1 cellular context compared by ENCODE assay signal in the genomic region with DNA sequence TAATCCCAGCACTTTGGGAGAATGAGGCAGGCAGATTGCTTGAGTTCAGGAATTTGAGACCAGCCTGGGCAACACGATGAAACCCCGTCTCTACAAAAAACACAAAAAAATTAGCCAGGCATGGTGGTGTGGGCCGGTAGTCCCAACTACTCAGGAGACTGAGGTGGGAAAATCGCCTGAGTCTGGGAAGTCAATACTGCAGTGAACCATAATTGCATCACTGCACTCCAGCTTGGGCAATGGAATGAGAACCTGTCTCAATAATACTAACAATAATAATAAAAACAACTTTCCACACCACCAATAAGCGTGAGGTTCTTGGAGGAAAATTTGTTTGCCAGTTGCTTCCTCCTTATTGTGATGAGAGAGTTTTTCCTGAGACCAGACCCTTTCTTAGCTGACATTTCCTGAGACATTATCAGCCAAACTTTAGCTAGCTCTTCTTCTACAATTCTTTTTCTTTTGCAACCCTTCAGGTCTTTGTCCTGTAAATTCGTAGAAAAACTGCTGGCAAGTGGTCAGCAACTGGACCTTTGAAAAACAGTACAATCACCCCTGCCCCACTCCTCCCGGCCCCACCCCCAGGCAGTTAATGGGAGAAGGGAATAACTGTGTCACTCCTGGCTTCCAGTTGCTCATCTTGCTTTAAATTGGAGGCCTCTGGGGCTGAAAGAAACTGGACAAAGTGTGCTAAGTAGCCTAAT.
A peak's percentile ranks its signal among the peaks of the same experiment; 100 is the strongest.
TF ChIP-seq lines count a peak whose summit lies in the region.

No MANE protein-coding gene starts in this region.

TF ChIP-seq in K562, 482 proteins besides CTCF, POLR2A, EP300 and RAD21:
- TF ChIP-seq, protein P1, sequence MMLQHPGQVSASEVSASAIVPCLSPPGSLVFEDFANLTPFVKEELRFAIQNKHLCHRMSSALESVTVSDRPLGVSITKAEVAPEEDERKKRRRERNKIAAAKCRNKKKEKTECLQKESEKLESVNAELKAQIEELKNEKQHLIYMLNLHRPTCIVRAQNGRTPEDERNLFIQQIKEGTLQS (IDR thresholded peaks at IDR 0.05), result peak; percentile 39; the same call in 1 of the 2 replicates
- TF ChIP-seq, protein P1 (CRISPR knock-in tag; conservative IDR thresholded peaks at IDR 0.05), result no peak
- TF ChIP-seq ZNF12 (CRISPR knock-in tag; IDR thresholded peaks at IDR 0.05) (no peak), TCFL5 (CRISPR knock-in tag; conservative IDR thresholded peaks at IDR 0.05) (no peak), IRF2 (CRISPR knock-in tag; IDR thresholded peaks at IDR 0.05) (no peak), CEBPG (CRISPR knock-in tag; IDR thresholded peaks at IDR 0.05) (no peak), CEBPG (tag; conservative IDR thresholded peaks at IDR 0.05 in 1 of 2, IDR thresholded peaks at IDR 0.05 in 1 of 2) (peak; percentile 29; a peak in 1 of 4 replicates), CBX5 (IDR thresholded peaks at IDR 0.05; ENCODE audit: borderline replicate concordance, low read depth) (no peak)
- TF ChIP-seq, protein P2, sequence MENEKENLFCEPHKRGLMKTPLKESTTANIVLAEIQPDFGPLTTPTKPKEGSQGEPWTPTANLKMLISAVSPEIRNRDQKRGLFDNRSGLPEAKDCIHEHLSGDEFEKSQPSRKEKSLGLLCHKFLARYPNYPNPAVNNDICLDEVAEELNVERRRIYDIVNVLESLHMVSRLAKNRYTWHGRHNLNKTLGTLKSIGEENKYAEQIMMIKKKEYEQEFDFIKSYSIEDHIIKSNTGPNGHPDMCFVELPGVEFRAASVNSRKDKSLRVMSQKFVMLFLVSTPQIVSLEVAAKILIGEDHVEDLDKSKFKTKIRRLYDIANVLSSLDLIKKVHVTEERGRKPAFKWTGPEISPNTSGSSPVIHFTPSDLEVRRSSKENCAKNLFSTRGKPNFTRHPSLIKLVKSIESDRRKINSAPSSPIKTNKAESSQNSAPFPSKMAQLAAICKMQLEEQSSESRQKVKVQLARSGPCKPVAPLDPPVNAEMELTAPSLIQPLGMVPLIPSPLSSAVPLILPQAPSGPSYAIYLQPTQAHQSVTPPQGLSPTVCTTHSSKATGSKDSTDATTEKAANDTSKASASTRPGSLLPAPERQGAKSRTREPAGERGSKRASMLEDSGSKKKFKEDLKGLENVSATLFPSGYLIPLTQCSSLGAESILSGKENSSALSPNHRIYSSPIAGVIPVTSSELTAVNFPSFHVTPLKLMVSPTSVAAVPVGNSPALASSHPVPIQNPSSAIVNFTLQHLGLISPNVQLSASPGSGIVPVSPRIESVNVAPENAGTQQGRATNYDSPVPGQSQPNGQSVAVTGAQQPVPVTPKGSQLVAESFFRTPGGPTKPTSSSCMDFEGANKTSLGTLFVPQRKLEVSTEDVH (IDR thresholded peaks at IDR 0.05; ENCODE audit: low read depth, partially characterized antibody), result no peak
- TF ChIP-seq, protein P3, sequence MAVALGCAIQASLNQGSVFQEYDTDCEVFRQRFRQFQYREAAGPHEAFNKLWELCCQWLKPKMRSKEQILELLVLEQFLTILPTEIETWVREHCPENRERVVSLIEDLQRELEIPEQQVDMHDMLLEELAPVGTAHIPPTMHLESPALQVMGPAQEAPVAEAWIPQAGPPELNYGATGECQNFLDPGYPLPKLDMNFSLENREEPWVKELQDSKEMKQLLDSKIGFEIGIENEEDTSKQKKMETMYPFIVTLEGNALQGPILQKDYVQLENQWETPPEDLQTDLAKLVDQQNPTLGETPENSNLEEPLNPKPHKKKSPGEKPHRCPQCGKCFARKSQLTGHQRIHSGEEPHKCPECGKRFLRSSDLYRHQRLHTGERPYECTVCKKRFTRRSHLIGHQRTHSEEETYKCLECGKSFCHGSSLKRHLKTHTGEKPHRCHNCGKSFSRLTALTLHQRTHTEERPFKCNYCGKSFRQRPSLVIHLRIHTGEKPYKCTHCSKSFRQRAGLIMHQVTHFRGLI (CRISPR knock-in tag; IDR thresholded peaks at IDR 0.05), result no peak
- TF ChIP-seq, protein P4, sequence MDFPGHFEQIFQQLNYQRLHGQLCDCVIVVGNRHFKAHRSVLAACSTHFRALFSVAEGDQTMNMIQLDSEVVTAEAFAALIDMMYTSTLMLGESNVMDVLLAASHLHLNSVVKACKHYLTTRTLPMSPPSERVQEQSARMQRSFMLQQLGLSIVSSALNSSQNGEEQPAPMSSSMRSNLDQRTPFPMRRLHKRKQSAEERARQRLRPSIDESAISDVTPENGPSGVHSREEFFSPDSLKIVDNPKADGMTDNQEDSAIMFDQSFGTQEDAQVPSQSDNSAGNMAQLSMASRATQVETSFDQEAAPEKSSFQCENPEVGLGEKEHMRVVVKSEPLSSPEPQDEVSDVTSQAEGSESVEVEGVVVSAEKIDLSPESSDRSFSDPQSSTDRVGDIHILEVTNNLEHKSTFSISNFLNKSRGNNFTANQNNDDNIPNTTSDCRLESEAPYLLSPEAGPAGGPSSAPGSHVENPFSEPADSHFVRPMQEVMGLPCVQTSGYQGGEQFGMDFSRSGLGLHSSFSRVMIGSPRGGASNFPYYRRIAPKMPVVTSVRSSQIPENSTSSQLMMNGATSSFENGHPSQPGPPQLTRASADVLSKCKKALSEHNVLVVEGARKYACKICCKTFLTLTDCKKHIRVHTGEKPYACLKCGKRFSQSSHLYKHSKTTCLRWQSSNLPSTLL (IDR thresholded peaks at IDR 0.05), result no peak
